ENCODE assay signal across 13 cellular contexts in the genomic region with DNA sequence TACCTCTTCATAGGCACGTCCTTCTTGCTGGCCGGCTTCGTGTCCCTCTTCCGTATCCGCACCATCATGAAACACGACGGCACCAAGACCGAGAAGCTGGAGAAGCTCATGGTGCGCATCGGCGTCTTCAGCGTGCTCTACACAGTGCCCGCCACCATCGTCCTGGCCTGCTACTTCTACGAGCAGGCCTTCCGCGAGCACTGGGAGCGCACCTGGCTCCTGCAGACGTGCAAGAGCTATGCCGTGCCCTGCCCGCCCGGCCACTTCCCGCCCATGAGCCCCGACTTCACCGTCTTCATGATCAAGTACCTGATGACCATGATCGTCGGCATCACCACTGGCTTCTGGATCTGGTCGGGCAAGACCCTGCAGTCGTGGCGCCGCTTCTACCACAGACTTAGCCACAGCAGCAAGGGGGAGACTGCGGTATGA. TPM values are rescaled to one million over a fixed set of nuclear protein-coding genes. Genes with fewer than 3 reads are reported as not detected.
DNase-seq lines count a peak whose midpoint lies in the region; ATAC-seq and TF ChIP-seq lines count a peak whose summit lies in the region.
"Had no signal": no experiment of that assay in that cellular context is flagged by ENCODE, and none has a peak within 500 bp of the region (broad histone marks: within the 10 kb centered on the region; RNA-seq: fewer than 3 reads in every experiment).

No MANE protein-coding gene starts in this region.

- intact Hi-C loops in dorsolateral prefrontal cortex (cut with DNase I), result no loop called here

- TF ChIP-seq CTCF in dorsolateral prefrontal cortex (IDR thresholded peaks at IDR 0.05 in 54 of 56, conservative IDR thresholded peaks at IDR 0.05 in 2 of 56; ENCODE audit: low read depth in 1 of 56, partially characterized antibody in 56 of 56) (no peak), suprapubic skin (IDR thresholded peaks at IDR 0.05) (no peak)

- no peak overlapping the region for H3K4me3 Mint-ChIP-seq in naive thymus-derived CD8-positive, alpha-beta T cell

- DNase-seq in NCI-H446 treated with DMSO at 0.1 percent for 48 hours (lab: John Stamatoyannopoulos, UW) (peak; percentile 60), NCI-H446 (lab: John Stamatoyannopoulos, UW) (no peak), dorsolateral prefrontal cortex (no peak), left kidney (ENCODE audit: low read depth, low spot score) (peak; percentile 45), suprapubic skin (ENCODE audit: low spot score in 2 of 2) (no peak)
- DNase-seq in naive thymus-derived CD8-positive, alpha-beta T cell, result no peak
- no peak for DNase-seq in activated CD8-positive, alpha-beta memory T cell treated with anti-CD3 and anti-CD28 coated beads for 24 hours
- DNase-seq: NCI-H1105 treated with DMSO at 0.1 percent for 48 hours had no signal

- peaks cover 9 to 16% (median 12%) of the 10 kb centered on the region in 4 donors for H3K4me1 Mint-ChIP-seq in naive thymus-derived CD8-positive, alpha-beta T cell

- no peak overlapping the region for H3K27ac Mint-ChIP-seq in naive thymus-derived CD8-positive, alpha-beta T cell

- H3K27me3 Mint-ChIP-seq in naive thymus-derived CD8-positive, alpha-beta T cell, result peaks cover 18 to 39% (median 35%) of the 10 kb centered on the region in 5 donors

- POLR2A ChIA-PET in naive thymus-derived CD8-positive, alpha-beta T cell (lab: Charles Lee), result no interaction called here

- H3K9me3 Mint-ChIP-seq in naive thymus-derived CD8-positive, alpha-beta T cell, result peaks cover 0 to 2% (median 0%) of the 10 kb centered on the region in 9 donors

- no peaks in the 10 kb centered on the region for H3K36me3 Mint-ChIP-seq in naive thymus-derived CD8-positive, alpha-beta T cell

- 89% methylated on average over 5 of the region's 32 CpGs for WGBS in suprapubic skin

- H3K4me1 ChIP-seq in suprapubic skin, result peaks cover 63% of the 10 kb centered on the region

- no peaks in the 10 kb centered on the region for H3K36me3 ChIP-seq in suprapubic skin

- no peak for TF ChIP-seq POLR2A in suprapubic skin (IDR thresholded peaks at IDR 0.05)

- peaks cover 0 to 89% (median 34%) of the 10 kb centered on the region in 45 donors for H3K27me3 ChIP-seq in dorsolateral prefrontal cortex
- peaks cover 8% of the 10 kb centered on the region for H3K27me3 ChIP-seq in suprapubic skin

- H3K27ac ChIP-seq in dorsolateral prefrontal cortex (peak overlapping the region in 1 of 59 donors; percentile 85), suprapubic skin (no peak overlapping the region)
- H3K27ac ChIP-seq: foreskin keratinocyte had no signal

- no peaks in the 10 kb centered on the region for H3K9me3 ChIP-seq in suprapubic skin

- TF ChIP-seq EP300 in suprapubic skin (IDR thresholded peaks at IDR 0.05), result no peak

- no peak for ATAC-seq in naive thymus-derived CD8-positive, alpha-beta T cell
- ATAC-seq in HG03432 (IDR thresholded peaks at IDR 0.05; ENCODE audit: unreplicated experiment), result no peak
- ATAC-seq: foreskin keratinocyte; stimulated activated naive CD8-positive, alpha-beta T cell treated with anti-CD3 and anti-CD28 coated beads, Interleukin-15, Interleukin-2, amounts not matched to agents 100 U/mL and 50 U/mL, for 24 hours had no signal

- H3K4me3 ChIP-seq in dorsolateral prefrontal cortex (peak overlapping the region in 35 of 59 donors; percentile 5 to 80 (median 68)), suprapubic skin (peak overlapping the region; percentile 89)

RNA-seq across cellular contexts. Expression of gene FZD7, which starts 2.3 kb away (rescaled TPM):
- total RNA-seq in dorsolateral prefrontal cortex, result 1 to 10 TPM; 1.3 to 9.9 (median 4.1) TPM
- 10 to 100 TPM; 13.5 to 31.3 (median 23.6) TPM for total RNA-seq in suprapubic skin
- 1 to 10 TPM in 1 of 2 experiments, under 1 TPM in 1; 0.94 to 1.2 TPM for total RNA-seq in naive thymus-derived CD8-positive, alpha-beta T cell
- under 1 TPM in 1 of 3 donors, not detected in 2; 0.07 TPM for polyA plus RNA-seq in naive thymus-derived CD8-positive, alpha-beta T cell

RNA-seq across cellular contexts. Expression of gene KIAA2012, which starts 37.1 kb away (rescaled TPM):
- total RNA-seq in dorsolateral prefrontal cortex (1 to 10 TPM in 117 of 120 experiments, under 1 TPM in 3; 0.34 to 6.4 (median 3.0) TPM), suprapubic skin (under 1 TPM in 1 of 4 donors, not detected in 3; 0.16 TPM)
- not detected for total RNA-seq in naive thymus-derived CD8-positive, alpha-beta T cell
- polyA plus RNA-seq in naive thymus-derived CD8-positive, alpha-beta T cell, result not detected
- total RNA-seq: bronchial epithelial cell, foreskin keratinocyte, mononuclear cell had no signal
- polyA plus RNA-seq: foreskin keratinocyte had no signal

Comparison
In these comparisons a context has a peak if more than half of its experiments do, and no peak if none do; other contexts are left out.
1. DNase-seq: peak in NCI-H446 treated with DMSO at 0.1 percent for 48 hours (single experiment) and left kidney (single experiment); none in NCI-H446 (0 of 2), dorsolateral prefrontal cortex (0 of 10), suprapubic skin (0 of 2), naive thymus-derived CD8-positive, alpha-beta T cell (0 of 10) and activated CD8-positive, alpha-beta memory T cell treated with anti-CD3 and anti-CD28 coated beads for 24 hours (single experiment).